In genomic region chr1:229191066-229191674, GRCh38 we compare ENCODE assay signal across 17 cellular contexts.
A peak's percentile ranks its signal among the peaks of the same experiment; 100 is the strongest.
DNase-seq lines count a peak whose midpoint lies in the region; ATAC-seq and TF ChIP-seq lines count a peak whose summit lies in the region.
"Had no signal": no experiment of that assay in that cellular context is flagged by ENCODE, and none has a peak within 500 bp of the region (broad histone marks: within the 10 kb centered on the region; RNA-seq: fewer than 3 reads in every experiment).

No MANE protein-coding gene starts in this region.

- H2BK5ac ChIP-seq in mesendoderm (ENCODE audit: low read length) = no peak overlapping the region

- H3K79me1 ChIP-seq in mesendoderm (ENCODE audit: low read length) = no peaks in the 10 kb centered on the region

- H3K27me3 Mint-ChIP-seq in endodermal cell (ENCODE audit: insufficient read depth) = no peaks in the 10 kb centered on the region
- H3K27me3 Mint-ChIP-seq: activated CD4-positive, alpha-beta T cell treated with anti-CD3 and anti-CD28 coated beads for 36 hours had no signal

- no peak overlapping the region for H3K9ac ChIP-seq in endodermal cell (ENCODE audit: extremely low read depth, low read length, poor library complexity, severe bottlenecking)
- no peak overlapping the region for H3K9ac ChIP-seq in mesendoderm (ENCODE audit: low read length)

- peaks cover 14% of the 10 kb centered on the region for H3K4me1 Mint-ChIP-seq in endodermal cell

- no peak for ATAC-seq in GM19452 (IDR thresholded peaks at IDR 0.05; ENCODE audit: unreplicated experiment)

- no peak overlapping the region for H3K56ac ChIP-seq in mesendoderm (ENCODE audit: low read length)

- no peaks in the 10 kb centered on the region for H3K79me2 ChIP-seq in mesendoderm (ENCODE audit: control insufficient read depth, insufficient read depth, low read length)

- H3K27me3 ChIP-seq in endodermal cell (ENCODE audit: control insufficient read depth, insufficient read depth, low read length, poor library complexity, severe bottlenecking) = no peaks in the 10 kb centered on the region
- no peaks in the 10 kb centered on the region for H3K27me3 ChIP-seq in mesendoderm (ENCODE audit: insufficient read depth, low read length, poor library complexity)
- H3K27me3 ChIP-seq in BE2C = no peaks in the 10 kb centered on the region
- H3K27me3 ChIP-seq: thyroid gland had no signal

- no peak for TF ChIP-seq CTCF in endodermal cell (conservative IDR thresholded peaks at IDR 0.05)
- no peak for TF ChIP-seq CTCF in BE2C (IDR thresholded peaks at IDR 0.05; ENCODE audit: low read depth, low read length)

- H3K23ac ChIP-seq in mesendoderm (ENCODE audit: low read length) = no peak overlapping the region

- H3K36me3 ChIP-seq in endodermal cell (ENCODE audit: control insufficient read depth, insufficient read depth, low read length) = no peaks in the 10 kb centered on the region
- no peaks in the 10 kb centered on the region for H3K36me3 ChIP-seq in mesendoderm (ENCODE audit: control insufficient read depth, insufficient read depth, low read length)
- H3K36me3 ChIP-seq in BE2C = no peaks in the 10 kb centered on the region
- H3K36me3 ChIP-seq: thyroid gland had no signal

- H3K18ac ChIP-seq in mesendoderm (ENCODE audit: low read length) = peak overlapping the region; percentile 84

- H4K8ac ChIP-seq in mesendoderm (ENCODE audit: low read depth, low read length) = no peak overlapping the region

- H4K5ac ChIP-seq in mesendoderm (ENCODE audit: low read length) = no peak overlapping the region

- no peak overlapping the region for H2AK5ac ChIP-seq in mesendoderm (ENCODE audit: low read length)

- peak; percentile 23 for DNase-seq in DMS53 (lab: John Stamatoyannopoulos, UW)
- DNase-seq in DMS53 treated with DMSO at 0.1 percent for 48 hours (lab: John Stamatoyannopoulos, UW; ENCODE audit: unreplicated experiment) = no peak
- peak; percentile 49 for DNase-seq in NCI-H526 treated with DMSO at 0.1 percent for 48 hours (lab: John Stamatoyannopoulos, UW)
- DNase-seq in endodermal cell = peak; percentile 77
- peak; percentile 79 for DNase-seq in mesendoderm
- no peak for DNase-seq in activated gamma-delta T cell treated with Interleukin-2 at 50 U/mL for 16 hours
- DNase-seq in BE2C = no peak
- DNase-seq: 8988T; activated CD4-positive, alpha-beta T cell treated with anti-CD3 and anti-CD28 coated beads for 36 hours; CD4-positive, alpha-beta memory T cell; kidney; NCI-H1417 treated with DMSO at 0.1 percent for 48 hours; occipital lobe; thyroid gland had no signal

- no peak overlapping the region for H3K4ac ChIP-seq in mesendoderm (ENCODE audit: low read depth, low read length)

- H2BK15ac ChIP-seq in mesendoderm (replicated peaks; ENCODE audit: low read depth) = no peak overlapping the region

- H3K36me3 Mint-ChIP-seq in endodermal cell (ENCODE audit: low read depth) = no peaks in the 10 kb centered on the region
- H3K36me3 Mint-ChIP-seq: activated naive CD4-positive, alpha-beta T cell treated with anti-CD3 and anti-CD28 coated beads, Interleukin-2, amount 50 U/mL, for 72 hours; CD4-positive, alpha-beta memory T cell had no signal

- no peak overlapping the region for H3K4me3 Mint-ChIP-seq in endodermal cell
- H3K4me3 Mint-ChIP-seq: activated CD4-positive, alpha-beta T cell treated with anti-CD3 and anti-CD28 coated beads for 36 hours; CD4-positive, alpha-beta memory T cell; T-helper 2 cell treated with Interferon-gamma antibody and Interleukin-4, amounts not matched to agents 5 μg/mL and 100 μg/mL, for 36 hours had no signal

- H3K27ac Mint-ChIP-seq in endodermal cell = peak overlapping the region; percentile 88
- H3K27ac Mint-ChIP-seq: activated CD4-positive, alpha-beta T cell treated with anti-CD3 and anti-CD28 coated beads for 36 hours; activated naive CD4-positive, alpha-beta T cell treated with anti-CD3 and anti-CD28 coated beads, Interleukin-2, amount 50 U/mL, for 72 hours; T-helper 2 cell treated with Interferon-gamma antibody and Interleukin-4, amounts not matched to agents 5 μg/mL and 100 μg/mL, for 36 hours had no signal

- H3K4me3 ChIP-seq in endodermal cell (ENCODE audit: low read length) (no peak overlapping the region), mesendoderm (ENCODE audit: low read length) (no peak overlapping the region), BE2C (ENCODE audit: low read depth, low read length) (no peak overlapping the region)
- H3K4me3 ChIP-seq: thyroid gland had no signal

- H3K9me3 Mint-ChIP-seq in endodermal cell = no peaks in the 10 kb centered on the region
- H3K9me3 Mint-ChIP-seq: activated naive CD4-positive, alpha-beta T cell treated with anti-CD3 and anti-CD28 coated beads, Interleukin-2, amount 50 U/mL, for 72 hours; CD4-positive, alpha-beta memory T cell; T-helper 2 cell treated with Interferon-gamma antibody and Interleukin-4, amounts not matched to agents 5 μg/mL and 100 μg/mL, for 36 hours had no signal

- no peak overlapping the region for H2BK120ac ChIP-seq in mesendoderm (ENCODE audit: low read depth, low read length)

- H3K27ac ChIP-seq in endodermal cell (ENCODE audit: low read depth, low read length) = no peak overlapping the region
- peak overlapping the region; percentile 20 for H3K27ac ChIP-seq in mesendoderm (ENCODE audit: low read depth, low read length)
- H3K27ac ChIP-seq: thyroid gland had no signal

- H3K4me1 ChIP-seq in endodermal cell (ENCODE audit: control insufficient read depth, insufficient read depth, low read length) (peaks cover 4% of the 10 kb centered on the region), mesendoderm (ENCODE audit: control insufficient read depth, low read depth, low read length) (peaks cover 3% of the 10 kb centered on the region), BE2C (no peaks in the 10 kb centered on the region; the same call in 1 of the 2 replicates)
- H3K4me1 ChIP-seq: thyroid gland had no signal

- WGBS in endodermal cell (ENCODE audit: insufficient coverage in 1 of 2, insufficient read length in 1 of 2), 2 experiments = 67% methylated on average over 3 of the region's 3 CpGs; no CpG with 5 or more reads in 1 of the 2 experiments
- no CpG with 5 or more reads among the region's 3 CpGs for WGBS in mesendoderm (ENCODE audit: extremely low coverage, insufficient coverage, low lambda C conversion rate)

- H3K4me2 ChIP-seq in mesendoderm (ENCODE audit: low read length) = no peak overlapping the region

- no peaks in the 10 kb centered on the region for H3K9me3 ChIP-seq in endodermal cell (ENCODE audit: control insufficient read depth, low read length)
- H3K9me3 ChIP-seq in BE2C = no peaks in the 10 kb centered on the region
- H3K9me3 ChIP-seq: thyroid gland had no signal

Comparison
In these comparisons a context has a peak if more than half of its experiments do, and no peak if none do; other contexts are left out.
1. DNase-seq: peak in DMS53 (single experiment), NCI-H526 treated with DMSO at 0.1 percent for 48 hours (single experiment), endodermal cell (single experiment) and mesendoderm (single experiment); none in DMS53 treated with DMSO at 0.1 percent for 48 hours (single experiment), activated gamma-delta T cell treated with Interleukin-2 at 50 U/mL for 16 hours (single experiment) and BE2C (single experiment).